8 cellular contexts compared by ENCODE assay signal in genomic region chr4:18020671-18021469, GRCh38. TPM values are rescaled to one million over a fixed set of nuclear protein-coding genes. Genes with fewer than 3 reads are reported as not detected.
A peak's percentile ranks its signal among the peaks of the same experiment; 100 is the strongest.
DNase-seq lines count a peak whose midpoint lies in the region; ATAC-seq and TF ChIP-seq lines count a peak whose summit lies in the region.

No MANE protein-coding gene starts in this region.

- H3K27me3 ChIP-seq in BE2C = no peaks in the 10 kb centered on the region
- no peaks in the 10 kb centered on the region for H3K27me3 ChIP-seq in right lobe of liver

- H3K9me3 ChIP-seq in BE2C = no peaks in the 10 kb centered on the region
- H3K9me3 ChIP-seq in right lobe of liver = peaks cover 0 to 4% (median 0%) of the 10 kb centered on the region in 4 donors

- H3K27ac ChIP-seq in right lobe of liver = peak overlapping the region; percentile 75 to 86 (median 83)

- H3K4me1 ChIP-seq in BE2C = peaks cover 12% of the 10 kb centered on the region
- peaks cover 0 to 7% (median 0%) of the 10 kb centered on the region in 4 donors for H3K4me1 ChIP-seq in right lobe of liver

- ATAC-seq in GM19324 (IDR thresholded peaks at IDR 0.05; ENCODE audit: low FRiP score, unreplicated experiment) (peak; percentile 9), HG03439 (IDR thresholded peaks at IDR 0.05; ENCODE audit: unreplicated experiment) (peak; percentile 23), right lobe of liver (peak in 3 of 4 donors; percentile 0 to 8 (median 6))

- TF ChIP-seq POLR2A in right lobe of liver (IDR thresholded peaks at IDR 0.05) = no peak

- H3K36me3 ChIP-seq in BE2C = no peaks in the 10 kb centered on the region
- H3K36me3 ChIP-seq in right lobe of liver = no peaks in the 10 kb centered on the region

- intact Hi-C loops in right lobe of liver (cut with DNase I) = no loop called here

- DNase-seq in BE2C (peak; percentile 85), NCI-H524 treated with DMSO at 0.1 percent for 48 hours (lab: John Stamatoyannopoulos, UW) (peak; percentile 79), ecto neural progenitor cell (ENCODE audit: low spot score) (peak; percentile 84), right lobe of liver (peak; percentile 63 to 72 (median 72))
- DNase-seq in activated CD4-positive, alpha-beta T cell treated with anti-CD3 and anti-CD28 coated beads, Interleukin-2, amount 50 U/mL, for 48 hours = peak; percentile 33 to 47
- peak; percentile 10 to 30 for DNase-seq in stimulated activated CD4-positive, alpha-beta T cell treated with anti-CD3 and anti-CD28 coated beads, Interleukin-4, amount 100 ng/mL, for 4 hours

- no peak for TF ChIP-seq CTCF in BE2C (IDR thresholded peaks at IDR 0.05; ENCODE audit: low read depth, low read length)
- peak in 3 of 4 donors; percentile 5 to 11 (median 8) for TF ChIP-seq CTCF in right lobe of liver (IDR thresholded peaks at IDR 0.05)

- 0% methylated on average over 6 of the region's 90 CpGs for whole genome bisulfite sequencing in right lobe of liver (ENCODE audit: insufficient coverage, low coverage, low lambda C conversion rate, missing lambda C conversion rate)

- H3K4me3 ChIP-seq in BE2C (ENCODE audit: low read depth, low read length) = peak overlapping the region; percentile 92
- peak overlapping the region; percentile 59 to 83 (median 73) for H3K4me3 ChIP-seq in right lobe of liver

RNA-seq across cellular contexts. Expression of gene LCORL, which starts 0.7 kb away (rescaled TPM):
- polyA plus RNA-seq in BE2C (2012; ENCODE audit: insufficient read depth, insufficient read length, low read depth) = 8.4 TPM
- total RNA-seq in right lobe of liver = 1 to 10 TPM; 4.3 to 8.7 (median 6.2) TPM

Comparison
In these comparisons a context has a peak if more than half of its experiments do, and no peak if none do; other contexts are left out.
1. Peak in every context shown above with its lines: DNase-seq, ATAC-seq, H3K4me3 ChIP-seq and H3K27ac ChIP-seq.
2. DNase-seq: peak in every context shown above with its lines; median percentile 85 in BE2C; 84 in ecto neural progenitor cell; 79 in NCI-H524 treated with DMSO at 0.1 percent for 48 hours; 72 in right lobe of liver; 40 in activated CD4-positive, alpha-beta T cell treated with anti-CD3 and anti-CD28 coated beads, Interleukin-2, amount 50 U/mL, for 48 hours; 20 in stimulated activated CD4-positive, alpha-beta T cell treated with anti-CD3 and anti-CD28 coated beads, Interleukin-4, amount 100 ng/mL, for 4 hours.